Comparison of ENCODE assay signal across 19 cellular contexts in genomic region chr13:111219950-111220349, GRCh38.
DNase-seq lines count a peak whose midpoint lies in the region; ATAC-seq, FAIRE-seq and TF ChIP-seq lines count a peak whose summit lies in the region.
"Had no signal": no experiment of that assay in that cellular context is flagged by ENCODE, and none has a peak within 500 bp of the region (broad histone marks: within the 10 kb centered on the region; RNA-seq: fewer than 3 reads in every experiment).

No MANE protein-coding gene starts in this region.

- CTCF ChIA-PET in IMR-90 (lab: Yijun Ruan, JAX) (interaction anchor here (0.6 kb wide), 1 partner anchor 48 kb away, joined by 3 read pairs; no protein-coding TSS in a partner anchor), H1 (lab: Charles Lee; ENCODE audit: partially characterized antibody) (no interaction called here)

- H2BK120ac ChIP-seq in IMR-90 (ENCODE audit: low read depth, low read length) (no peak overlapping the region), H1 (replicated peaks; ENCODE audit: low read depth, low read length) (no peak overlapping the region), mesenchymal stem cell (ENCODE audit: low read depth, low read length) (no peak overlapping the region)

- WGBS in IMR-90 (ENCODE audit: extremely low coverage in 2 of 2, insufficient read length in 1 of 2), 2 experiments, result 93% methylated on average over 3 of the region's 8 CpGs; no CpG with 5 or more reads in 1 of the 2 experiments
- WGBS in H1 (ENCODE audit: extremely low coverage in 1 of 2, insufficient coverage in 1 of 2, insufficient read length in 1 of 2, insufficient replicate concordance in 2 of 2, low coverage in 1 of 2, low lambda C conversion rate in 2 of 2, missing lambda C conversion rate in 1 of 2), 2 experiments, result 83% methylated on average over 8 of the region's 8 CpGs; no CpG with 5 or more reads in 1 of the 2 experiments
- whole genome bisulfite sequencing in mesenchymal stem cell, result 91% methylated on average over 8 of the region's 8 CpGs
- 82% methylated on average over 8 of the region's 8 CpGs for WGBS in suprapubic skin

- H3K9me3 ChIP-seq in IMR-90 (ENCODE audit: control insufficient read depth, insufficient read depth, low read length) (no peaks in the 10 kb centered on the region), H1 (ENCODE audit: insufficient read depth in 2 of 2, low read depth in 1 of 2, low read length in 1 of 2) (no peaks in the 10 kb centered on the region), mesenchymal stem cell (ENCODE audit: control insufficient read depth, low read length) (no peaks in the 10 kb centered on the region), subcutaneous abdominal adipose tissue (ENCODE audit: control insufficient read depth in 5 of 5, low read length in 5 of 5) (no peaks in the 10 kb centered on the region), suprapubic skin (no peaks in the 10 kb centered on the region)
- H3K9me3 ChIP-seq: spleen, testis had no signal

- H2AK5ac ChIP-seq in IMR-90 (ENCODE audit: low read depth, low read length) (no peak overlapping the region), H1 (ENCODE audit: low read depth, low read length) (no peak overlapping the region), mesenchymal stem cell (ENCODE audit: low read length, severe bottlenecking) (no peak overlapping the region)

- H3K36me3 ChIP-seq in IMR-90 (ENCODE audit: control insufficient read depth, insufficient read depth, low read length), result peaks cover 10% of the 10 kb centered on the region
- H3K36me3 ChIP-seq in H1 (ENCODE audit: control insufficient read depth in 2 of 4, insufficient read depth in 4 of 4, low read length in 3 of 4), result no peaks in the 10 kb centered on the region; a peak in 2 of 8 replicates
- H3K36me3 ChIP-seq in mesenchymal stem cell (ENCODE audit: control insufficient read depth in 1 of 2, insufficient read depth in 2 of 2, low read depth in 1 of 2, low read length in 2 of 2), result peaks cover 5 to 9% of the 10 kb centered on the region in 2 experiments
- peaks cover 0 to 14% (median 6%) of the 10 kb centered on the region in 5 donors for H3K36me3 ChIP-seq in subcutaneous abdominal adipose tissue (ENCODE audit: control insufficient read depth in 5 of 5, insufficient read depth in 5 of 5, low read length in 5 of 5)
- H3K36me3 ChIP-seq in suprapubic skin, result peaks cover 4% of the 10 kb centered on the region
- H3K36me3 ChIP-seq: cardiac muscle cell had no signal

- H3K4me3 ChIP-seq in IMR-90 (ENCODE audit: insufficient read depth, low read depth, low read length), result no peak overlapping the region
- H3K4me3 ChIP-seq in H1 (ENCODE audit: extremely low read depth in 1 of 4, insufficient read depth in 2 of 4, low read depth in 3 of 4, low read length in 4 of 4), result no peak overlapping the region
- H3K4me3 ChIP-seq in mesenchymal stem cell (ENCODE audit: insufficient read depth in 1 of 2, low read depth in 1 of 2, low read length in 2 of 2), result no peak overlapping the region
- H3K4me3 ChIP-seq in subcutaneous abdominal adipose tissue (ENCODE audit: low read depth in 1 of 5, low read length in 5 of 5), result no peak overlapping the region
- no peak overlapping the region for H3K4me3 ChIP-seq in suprapubic skin
- H3K4me3 ChIP-seq: cardiac muscle cell, SK-N-MC, spleen, testis had no signal

- TF ChIP-seq POLR2A in IMR-90 (IDR thresholded peaks at IDR 0.05; ENCODE audit: low read depth, low read length), result no peak
- TF ChIP-seq POLR2A in H1 (IDR thresholded peaks at IDR 0.05; ENCODE audit: control extremely low read depth in 1 of 2, low read depth in 2 of 2, low read length in 2 of 2), result no peak
- TF ChIP-seq POLR2A in suprapubic skin (IDR thresholded peaks at IDR 0.05), result no peak

- POLR2A ChIA-PET in IMR-90 (lab: Charles Lee; ENCODE audit: unreplicated experiment), result no interaction called here
- POLR2A ChIA-PET in H1 (lab: Charles Lee; ENCODE audit: partially characterized antibody), result no interaction called here

- TF ChIP-seq EP300 in H1 (IDR thresholded peaks at IDR 0.05; ENCODE audit: borderline replicate concordance in 1 of 2, low read depth in 2 of 2, low read length in 2 of 2), result no peak
- no peak for TF ChIP-seq EP300 in suprapubic skin (IDR thresholded peaks at IDR 0.05)

- TF ChIP-seq CTCF in IMR-90 (conservative IDR thresholded peaks at IDR 0.05; ENCODE audit: low read depth, low read length) (no peak), H1 (IDR thresholded peaks at IDR 0.05; ENCODE audit: control extremely low read depth in 1 of 3, insufficient read depth in 1 of 3, low read depth in 1 of 3, low read length in 3 of 3) (peak in 2 of 3 experiments; percentile 5 to 6; a peak in 2 of 4 replicates), suprapubic skin (IDR thresholded peaks at IDR 0.05) (no peak), GM20000 (IDR thresholded peaks at IDR 0.05; ENCODE audit: extremely low read depth, missing control alignments) (no peak)

- dilution Hi-C loops in IMR-90 (cut with HindIII; ENCODE audit: low sequenced_read_pairs, unreplicated experiment), result no loop called here

- no peak overlapping the region for H3K14ac ChIP-seq in IMR-90 (replicated peaks; ENCODE audit: low read depth, low read length)
- H3K14ac ChIP-seq in H1 (ENCODE audit: insufficient read length), result no peak overlapping the region
- H3K14ac ChIP-seq in mesenchymal stem cell (ENCODE audit: low read length in 2 of 2), result no peak overlapping the region

- H3K23ac ChIP-seq in IMR-90 (ENCODE audit: low read depth, low read length) (peak overlapping the region; percentile 62; the same call in 1 of the 2 replicates), H1 (ENCODE audit: insufficient read length) (no peak overlapping the region), mesenchymal stem cell (ENCODE audit: low read length in 2 of 2) (no peak overlapping the region)

- H2BK12ac ChIP-seq in H1 (ENCODE audit: low read depth, low read length) (no peak overlapping the region), mesenchymal stem cell (ENCODE audit: low read length in 2 of 2) (no peak overlapping the region)

- H3K4me1 ChIP-seq in IMR-90 (ENCODE audit: control insufficient read depth, insufficient read depth, low read length) (peaks cover 10% of the 10 kb centered on the region), H1 (replicated peaks in 1 of 4; ENCODE audit: control insufficient read depth in 3 of 4, insufficient read depth in 4 of 4, low read length in 3 of 4) (peaks cover 11 to 20% (median 15%) of the 10 kb centered on the region in 4 experiments), mesenchymal stem cell (ENCODE audit: control insufficient read depth, insufficient read depth, low read depth, low read length) (peaks cover 9% of the 10 kb centered on the region), subcutaneous abdominal adipose tissue (ENCODE audit: control insufficient read depth in 5 of 5, insufficient read depth in 5 of 5, low read length in 5 of 5) (peaks cover 2 to 69% (median 51%) of the 10 kb centered on the region in 5 donors), suprapubic skin (peaks cover 26% of the 10 kb centered on the region)

- H2BK15ac ChIP-seq in IMR-90 (ENCODE audit: low read depth, low read length) (no peak overlapping the region), H1 (ENCODE audit: low read length) (no peak overlapping the region), mesenchymal stem cell (ENCODE audit: low read depth, poor library complexity, severe bottlenecking) (no peak overlapping the region)

- no peak for FAIRE-seq in H1 (lab: Jason Lieb, UNC)
- FAIRE-seq: islet of Langerhans had no signal

- H4K5ac ChIP-seq in IMR-90 (ENCODE audit: low read depth, low read length) (no peak overlapping the region), H1 (ENCODE audit: insufficient read length, low read depth, low read length) (no peak overlapping the region)

- no peak overlapping the region for H4K8ac ChIP-seq in IMR-90 (ENCODE audit: low read depth in 2 of 2, low read length in 2 of 2)
- H4K8ac ChIP-seq in H1 (ENCODE audit: extremely low read depth, insufficient read depth, low read length), result no peak overlapping the region
- H4K8ac ChIP-seq in mesenchymal stem cell (ENCODE audit: low read length), result no peak overlapping the region

- H4K91ac ChIP-seq in IMR-90 (ENCODE audit: insufficient read depth, low read depth, low read length) (no peak overlapping the region; the same call in none of the 2 replicates), H1 (replicated peaks; ENCODE audit: insufficient read length, low read length) (peak overlapping the region; percentile 22), mesenchymal stem cell (ENCODE audit: low read length) (no peak overlapping the region)

- H3K9me1 ChIP-seq in IMR-90 (ENCODE audit: insufficient read depth, low read length), result peaks cover 14% of the 10 kb centered on the region; the same call in 1 of the 2 replicates

- in situ Hi-C loops in IMR-90 (cut with MboI; ENCODE audit: low sequenced_read_pairs), result no loop called here

- peaks cover 33% of the 10 kb centered on the region for H4K20me1 ChIP-seq in IMR-90 (ENCODE audit: insufficient read depth, low read length)
- H4K20me1 ChIP-seq in H1 (replicated peaks in 1 of 2; ENCODE audit: control insufficient read depth in 1 of 2, insufficient read depth in 2 of 2, low read length in 2 of 2), result peaks cover 3 to 16% of the 10 kb centered on the region in 2 experiments

- no peaks in the 10 kb centered on the region for H3K23me2 ChIP-seq in H1 (ENCODE audit: low read depth, low read length)

- intact Hi-C loops in IMR-90 (cut with micrococcal nuclease), result no loop called here

- H3K9ac ChIP-seq in IMR-90 (ENCODE audit: low read depth, low read length) (no peak overlapping the region), H1 (replicated peaks in 1 of 4; ENCODE audit: extremely low read depth in 1 of 4, low read depth in 3 of 4, low read length in 3 of 4) (no peak overlapping the region), mesenchymal stem cell (ENCODE audit: low read length) (peak overlapping the region; percentile 19), subcutaneous abdominal adipose tissue (ENCODE audit: low read length in 5 of 5) (no peak overlapping the region)

- peaks cover 0 to 62% of the 10 kb centered on the region in 2 experiments; a peak in 2 of 4 replicates for H3K79me2 ChIP-seq in H1 (ENCODE audit: control insufficient read depth in 1 of 2, insufficient read depth in 2 of 2, low read length in 2 of 2)

- DNase-seq in IMR-90 (no peak), H1 (ENCODE audit: low read depth in 1 of 2, low spot score in 2 of 2) (no peak), mesenchymal stem cell (no peak), suprapubic skin (ENCODE audit: low spot score in 2 of 2) (no peak), GM19238 (ENCODE audit: insufficient read length, low spot score) (no peak), superior temporal gyrus (ENCODE audit: extremely low spot score) (no peak), GM20000 (ENCODE audit: low spot score) (no peak)
- DNase-seq: activated CD4-positive, CD25-positive, alpha-beta regulatory T cell treated with anti-CD3 and anti-CD28 coated beads, Interleukin-2, amount 50 U/mL, for 72 hours; activated effector memory CD4-positive, alpha-beta T cell treated with Interleukin-2 at 50 U/mL for 16 hours; DMS79 treated with DMSO at 0.1 percent for 48 hours; effector CD4-positive, alpha-beta T cell; NCI-H2029; spleen; testis had no signal

- no peak overlapping the region; the same call in 1 of the 2 replicates for H3K18ac ChIP-seq in IMR-90 (ENCODE audit: low read depth, low read length)
- no peak overlapping the region for H3K18ac ChIP-seq in H1 (ENCODE audit: extremely low read depth, low read length)
- no peak overlapping the region for H3K18ac ChIP-seq in mesenchymal stem cell (ENCODE audit: low read depth in 1 of 2, low read length in 2 of 2)

- H2AK9ac ChIP-seq in IMR-90 (replicated peaks; ENCODE audit: low read depth, low read length, poor library complexity), result no peak overlapping the region

- H3K27ac ChIP-seq in IMR-90 (ENCODE audit: insufficient read depth, low read length) (no peak overlapping the region; the same call in 1 of the 2 replicates), H1 (ENCODE audit: low read depth, low read length) (no peak overlapping the region), mesenchymal stem cell (ENCODE audit: low read length, poor library complexity, severe bottlenecking) (no peak overlapping the region), subcutaneous abdominal adipose tissue (ENCODE audit: low read depth, low read length) (peak overlapping the region; percentile 52), suprapubic skin (no peak overlapping the region)
- H3K27ac ChIP-seq: cardiac muscle cell, SK-N-MC had no signal

- no peak overlapping the region for H3K4me2 ChIP-seq in IMR-90 (ENCODE audit: low read depth, low read length)
- no peak overlapping the region for H3K4me2 ChIP-seq in H1 (ENCODE audit: insufficient read depth in 1 of 2, low read depth in 2 of 2, low read length in 2 of 2)
- H3K4me2 ChIP-seq in mesenchymal stem cell (ENCODE audit: low read length, poor library complexity, severe bottlenecking), result no peak overlapping the region

- no TSS peak for BruUV-seq in IMR-90 (replicated peaks; lab: Mats Ljungman, UMichigan)

- H3K4ac ChIP-seq in IMR-90 (ENCODE audit: low read depth, low read length) (peak overlapping the region; percentile 17; the same call in 1 of the 2 replicates), H1 (replicated peaks; ENCODE audit: insufficient read length, low read depth, low read length) (no peak overlapping the region), mesenchymal stem cell (ENCODE audit: low read depth in 1 of 2, low read length in 2 of 2) (no peak overlapping the region)

- ATAC-seq in IMR-90 (ENCODE audit: low read depth), result no peak
- ATAC-seq: Panc1 had no signal

- H2BK5ac ChIP-seq in IMR-90 (ENCODE audit: low read depth, low read length, poor library complexity, severe bottlenecking), result no peak overlapping the region
- H2BK5ac ChIP-seq in H1 (ENCODE audit: low read depth, low read length), result 0 out of 2 replicates have a peak overlapping the region, but pooled peaks have one; percentile 74
- H2BK5ac ChIP-seq in mesenchymal stem cell (ENCODE audit: low read depth, low read length, poor library complexity, severe bottlenecking), result no peak overlapping the region

- H2BK20ac ChIP-seq in IMR-90 (ENCODE audit: low read depth, low read length) (no peak overlapping the region), H1 (ENCODE audit: low read length) (no peak overlapping the region)

- H3K56ac ChIP-seq in IMR-90 (ENCODE audit: extremely low read depth, insufficient read depth, low read length), result no peak overlapping the region
- no peak overlapping the region for H3K56ac ChIP-seq in H1 (replicated peaks; ENCODE audit: insufficient read length, low read depth, low read length)

- H3K27me3 ChIP-seq in IMR-90 (ENCODE audit: control insufficient read depth, insufficient read depth, low read length) (no peaks in the 10 kb centered on the region), H1 (replicated peaks in 1 of 4; ENCODE audit: control insufficient read depth in 3 of 4, extremely low read depth in 1 of 4, insufficient read depth in 3 of 4, low read length in 3 of 4) (no peaks in the 10 kb centered on the region), mesenchymal stem cell (ENCODE audit: control insufficient read depth in 1 of 2, insufficient read depth in 1 of 2, low read length in 2 of 2) (no peaks in the 10 kb centered on the region), subcutaneous abdominal adipose tissue (ENCODE audit: control insufficient read depth in 5 of 5, insufficient read depth in 4 of 5, low read length in 5 of 5) (no peaks in the 10 kb centered on the region), suprapubic skin (no peaks in the 10 kb centered on the region)
- H3K27me3 ChIP-seq: cardiac muscle cell, spleen, testis had no signal

- TF ChIP-seq RAD21 in IMR-90 (IDR thresholded peaks at IDR 0.05; ENCODE audit: low read length) (no peak), H1 (IDR thresholded peaks at IDR 0.05 in 1 of 2, conservative IDR thresholded peaks at IDR 0.05 in 1 of 2; ENCODE audit: low read depth in 2 of 2, low read length in 2 of 2) (peak in 1 of 2 experiments; percentile 19; a peak in 1 of 4 replicates)

- H3K79me1 ChIP-seq in IMR-90 (ENCODE audit: low read depth in 1 of 2, low read length in 2 of 2) (peaks cover 60 to 76% of the 10 kb centered on the region in 2 experiments), H1 (ENCODE audit: low read depth, low read length) (peaks cover 16% of the 10 kb centered on the region), mesenchymal stem cell (replicated peaks; ENCODE audit: low read length, poor library complexity, severe bottlenecking) (peaks cover 20% of the 10 kb centered on the region)

- H2AFZ ChIP-seq in IMR-90 (replicated peaks; ENCODE audit: low read length, poor library complexity) (no peak overlapping the region), H1 (ENCODE audit: low read length) (no peak overlapping the region), mesenchymal stem cell (ENCODE audit: low read depth, low read length) (no peak overlapping the region)

Comparison
In these comparisons a context has a peak if more than half of its experiments do, and no peak if none do; other contexts are left out.
1. CTCF ChIP-seq: peak in H1 (2 of 3); none in IMR-90 (single experiment), suprapubic skin (0 of 2) and GM20000 (single experiment).